39 cellular contexts compared by ENCODE assay signal in the genomic region with DNA sequence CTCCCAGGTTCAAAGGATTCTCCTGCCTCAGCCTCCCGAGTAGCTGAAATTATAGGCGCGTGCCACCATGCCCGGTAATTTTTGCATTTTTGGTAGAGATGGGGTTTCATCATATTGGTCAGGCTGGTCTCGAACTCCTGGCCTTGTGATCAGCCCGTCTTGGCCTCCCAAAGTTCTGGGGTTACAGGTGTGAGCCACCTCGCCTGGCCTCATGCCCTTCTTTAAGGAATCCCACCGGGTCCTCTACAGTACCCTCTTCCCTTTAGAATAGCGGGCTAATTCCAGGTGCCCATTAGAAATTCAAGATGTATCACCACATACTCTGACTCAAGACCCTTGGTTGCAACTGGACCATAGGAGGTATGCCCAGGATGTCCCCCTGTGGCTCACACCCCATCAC.
"Had no signal": no experiment of that assay in that cellular context is flagged by ENCODE, and none has a peak within 500 bp of the region (broad histone marks: within the 10 kb centered on the region; RNA-seq: fewer than 3 reads in every experiment).

No MANE protein-coding gene starts in this region.

- H3K9me3 ChIP-seq: ascending aorta had no signal

- ATAC-seq: activated CD4-positive, alpha-beta T cell treated with anti-CD3 and anti-CD28 coated beads for 36 hours; activated CD4-positive, CD25-positive, alpha-beta regulatory T cell treated with anti-CD3 and anti-CD28 coated beads, Interleukin-2, amount 50 U/mL, for 24 hours; activated CD8-positive, alpha-beta memory T cell treated with anti-CD3 and anti-CD28 coated beads, Interleukin-2, amount 10 ng/mL, durations not matched to agents 7 days and 5 days; activated CD8-positive, alpha-beta T cell treated with anti-CD3 and anti-CD28 coated beads, Interleukin-2, amount 10 ng/mL, durations not matched to agents 7 days and 5 days; activated naive CD8-positive, alpha-beta T cell treated with anti-CD3 and anti-CD28 coated beads, Interleukin-2, amount 50 U/mL, for 24 hours; WTC11 had no signal

- H3K36me3 Mint-ChIP-seq: activated CD8-positive, alpha-beta memory T cell treated with anti-CD3 and anti-CD28 coated beads, Interleukin-2, amount 10 ng/mL, durations not matched to agents 7 days and 5 days; activated naive CD4-positive, alpha-beta T cell treated with anti-CD3 and anti-CD28 coated beads, Interleukin-2, amount 10 ng/mL, durations not matched to agents 7 days and 5 days; activated naive CD4-positive, alpha-beta T cell treated with anti-CD3 and anti-CD28 coated beads, Interleukin-2, amount 50 U/mL, for 24 hours; activated naive CD8-positive, alpha-beta T cell; activated naive CD8-positive, alpha-beta T cell treated with anti-CD3 and anti-CD28 coated beads, Interleukin-2, amount 10 ng/mL, durations not matched to agents 7 days and 5 days; WTC11 had no signal

- H3K4me3 Mint-ChIP-seq: activated CD4-positive, alpha-beta memory T cell treated with anti-CD3 and anti-CD28 coated beads, Interleukin-2, amount 10 ng/mL, durations not matched to agents 7 days and 5 days; activated CD4-positive, alpha-beta T cell treated with anti-CD3 and anti-CD28 coated beads for 36 hours; activated CD4-positive, alpha-beta T cell treated with anti-CD3 and anti-CD28 coated beads, Interleukin-2, amount 10 ng/mL, durations not matched to agents 7 days and 5 days; activated CD8-positive, alpha-beta memory T cell treated with anti-CD3 and anti-CD28 coated beads, Interleukin-2, amount 10 ng/mL, durations not matched to agents 7 days and 5 days; activated CD8-positive, alpha-beta T cell treated with anti-CD3 and anti-CD28 coated beads, Interleukin-2, amount 10 ng/mL, durations not matched to agents 7 days and 5 days; activated naive CD4-positive, alpha-beta T cell treated with anti-CD3 and anti-CD28 coated beads, Interleukin-2, amount 10 ng/mL, durations not matched to agents 7 days and 5 days; activated naive CD4-positive, alpha-beta T cell treated with anti-CD3 and anti-CD28 coated beads, Interleukin-2, amount 50 U/mL, for 24 hours; activated naive CD8-positive, alpha-beta T cell; activated naive CD8-positive, alpha-beta T cell treated with anti-CD3 and anti-CD28 coated beads, Interleukin-2, amount 10 ng/mL, durations not matched to agents 7 days and 5 days; activated naive CD8-positive, alpha-beta T cell treated with anti-CD3 and anti-CD28 coated beads, Interleukin-2, amount 50 U/mL, for 24 hours; activated T-cell treated with anti-CD3 and anti-CD28 coated beads, Interleukin-2, amount 50 U/mL, for 24 hours; brain; central memory CD8-positive, alpha-beta T cell; T-helper 1 cell treated with Interleukin-12 subunit alpha and Interleukin-12 subunit beta and Interleukin-4 antibody, amounts not matched to agents 30 μg/mL and 1 μg/mL, for 36 hours; T-helper 2 cell treated with Interferon-gamma antibody and Interleukin-4, amounts not matched to agents 5 μg/mL and 100 μg/mL, for 36 hours; WTC11 had no signal

- H3K27ac ChIP-seq: ascending aorta, cardiac muscle cell, WERI-Rb-1 had no signal

- H3K36me3 ChIP-seq: ascending aorta, cardiac muscle cell, WERI-Rb-1 had no signal

- H3K9me3 Mint-ChIP-seq: activated CD4-positive, alpha-beta memory T cell treated with anti-CD3 and anti-CD28 coated beads, Interleukin-2, amount 10 ng/mL, durations not matched to agents 7 days and 5 days; activated CD4-positive, alpha-beta T cell treated with anti-CD3 and anti-CD28 coated beads, Interleukin-2, amount 10 ng/mL, durations not matched to agents 7 days and 5 days; activated naive CD4-positive, alpha-beta T cell treated with anti-CD3 and anti-CD28 coated beads, Interleukin-2, amount 10 ng/mL, durations not matched to agents 7 days and 5 days; activated naive CD4-positive, alpha-beta T cell treated with anti-CD3 and anti-CD28 coated beads, Interleukin-2, amount 50 U/mL, for 24 hours; activated naive CD8-positive, alpha-beta T cell treated with anti-CD3 and anti-CD28 coated beads, Interleukin-2, amount 10 ng/mL, durations not matched to agents 7 days and 5 days; activated naive CD8-positive, alpha-beta T cell treated with anti-CD3 and anti-CD28 coated beads, Interleukin-2, amount 50 U/mL, for 24 hours; activated T-cell treated with anti-CD3 and anti-CD28 coated beads, Interleukin-2, amount 50 U/mL, for 24 hours; activated T-helper 2 cell treated with anti-CD3 and anti-CD28 coated beads, Interferon-gamma antibody, Interleukin-2, Interleukin-4, amounts not matched to agents 10 μg/mL and 5 μg/mL and 100 μg/mL, durations not matched to agents 14 hours and 24 hours and 36 hours; brain; central memory CD8-positive, alpha-beta T cell; T-helper 1 cell treated with Interleukin-12 subunit alpha and Interleukin-12 subunit beta and Interleukin-4 antibody, amounts not matched to agents 30 μg/mL and 1 μg/mL, for 36 hours; T-helper 2 cell treated with Interferon-gamma antibody and Interleukin-4, amounts not matched to agents 5 μg/mL and 100 μg/mL, for 36 hours; WTC11 had no signal

- H3K4me1 Mint-ChIP-seq: activated CD4-positive, alpha-beta memory T cell treated with anti-CD3 and anti-CD28 coated beads, Interleukin-2, amount 10 ng/mL, durations not matched to agents 7 days and 5 days; activated CD4-positive, alpha-beta T cell treated with anti-CD3 and anti-CD28 coated beads for 36 hours; activated CD4-positive, alpha-beta T cell treated with anti-CD3 and anti-CD28 coated beads, Interleukin-2, amount 10 ng/mL, durations not matched to agents 7 days and 5 days; activated CD8-positive, alpha-beta memory T cell treated with anti-CD3 and anti-CD28 coated beads, Interleukin-2, amount 10 ng/mL, durations not matched to agents 7 days and 5 days; activated naive CD4-positive, alpha-beta T cell treated with anti-CD3 and anti-CD28 coated beads, Interleukin-2, amount 10 ng/mL, durations not matched to agents 7 days and 5 days; activated naive CD4-positive, alpha-beta T cell treated with anti-CD3 and anti-CD28 coated beads, Interleukin-2, amount 50 U/mL, for 24 hours; activated naive CD8-positive, alpha-beta T cell treated with anti-CD3 and anti-CD28 coated beads, Interleukin-2, amount 10 ng/mL, durations not matched to agents 7 days and 5 days; activated naive CD8-positive, alpha-beta T cell treated with anti-CD3 and anti-CD28 coated beads, Interleukin-2, amount 50 U/mL, for 24 hours; central memory CD8-positive, alpha-beta T cell had no signal

- H3K4me1 ChIP-seq: ascending aorta had no signal

- H3K4me3 ChIP-seq: ascending aorta, cardiac muscle cell had no signal

- FAIRE-seq: bronchial epithelial cell, TTC549 had no signal

- H3K27me3 ChIP-seq: ascending aorta, cardiac muscle cell had no signal

- DNase-seq: activated CD4-positive, alpha-beta memory T cell treated with anti-CD3 and anti-CD28 coated beads, Interleukin-2, amount 10 ng/mL, durations not matched to agents 7 days and 5 days; activated CD4-positive, alpha-beta T cell treated with anti-CD3 and anti-CD28 coated beads for 1 hour; activated CD4-positive, alpha-beta T cell treated with anti-CD3 and anti-CD28 coated beads for 36 hours; activated CD4-positive, alpha-beta T cell treated with anti-CD3 and anti-CD28 coated beads for 48 hours; activated CD4-positive, alpha-beta T cell treated with anti-CD3 and anti-CD28 coated beads, Interleukin-2, amount 10 ng/mL, durations not matched to agents 7 days and 5 days; activated CD4-positive, alpha-beta T cell treated with anti-CD3 and anti-CD28 coated beads, Interleukin-2, amount 50 U/mL, for 48 hours; activated CD4-positive, CD25-positive, alpha-beta regulatory T cell; activated CD8-positive, alpha-beta memory T cell treated with anti-CD3 and anti-CD28 coated beads for 24 hours; activated CD8-positive, alpha-beta memory T cell treated with anti-CD3 and anti-CD28 coated beads, Interleukin-2, amount 10 ng/mL, durations not matched to agents 7 days and 5 days; activated CD8-positive, alpha-beta memory T cell treated with anti-CD3 and anti-CD28 coated beads, Interleukin-2, amount 50 U/mL, for 48 hours; activated CD8-positive, alpha-beta T cell treated with anti-CD3 and anti-CD28 coated beads, Interleukin-2, amount 10 ng/mL, durations not matched to agents 7 days and 5 days; activated effector memory CD4-positive, alpha-beta T cell treated with Interleukin-2 at 50 U/mL for 16 hours; activated gamma-delta T cell; activated naive CD4-positive, alpha-beta T cell treated with anti-CD3 and anti-CD28 coated beads, Interleukin-2, amount 10 ng/mL, durations not matched to agents 7 days and 5 days; activated naive CD4-positive, alpha-beta T cell treated with Interleukin-2 at 50 U/mL for 16 hours; activated naive CD8-positive, alpha-beta T cell treated with anti-CD3 and anti-CD28 coated beads, Interleukin-2, amount 10 ng/mL, durations not matched to agents 7 days and 5 days; activated naive CD8-positive, alpha-beta T cell treated with anti-CD3 and anti-CD28 coated beads, Interleukin-2, amount 50 U/mL, for 24 hours; activated T-cell treated with anti-CD3 and anti-CD28 coated beads, Interleukin-2, amount 50 U/mL, for 24 hours; activated T-cell treated with anti-CD3 and anti-CD28 coated beads, Interleukin-2, amount 50 U/mL, for 48 hours; amygdala; anterior cingulate cortex; caudate nucleus; cerebellar nuclear complex; T-helper 2 cell; T-helper 9 cell; WERI-Rb-1 had no signal

- H3K27ac Mint-ChIP-seq: activated CD4-positive, alpha-beta memory T cell treated with anti-CD3 and anti-CD28 coated beads, Interleukin-2, amount 10 ng/mL, durations not matched to agents 7 days and 5 days; activated CD4-positive, alpha-beta T cell treated with anti-CD3 and anti-CD28 coated beads for 36 hours; activated CD4-positive, alpha-beta T cell treated with anti-CD3 and anti-CD28 coated beads, Interleukin-2, amount 10 ng/mL, durations not matched to agents 7 days and 5 days; activated CD8-positive, alpha-beta memory T cell treated with anti-CD3 and anti-CD28 coated beads, Interleukin-2, amount 10 ng/mL, durations not matched to agents 7 days and 5 days; activated CD8-positive, alpha-beta T cell treated with anti-CD3 and anti-CD28 coated beads, Interleukin-2, amount 10 ng/mL, durations not matched to agents 7 days and 5 days; activated naive CD4-positive, alpha-beta T cell treated with anti-CD3 and anti-CD28 coated beads, Interleukin-2, amount 10 ng/mL, durations not matched to agents 7 days and 5 days; activated naive CD4-positive, alpha-beta T cell treated with anti-CD3 and anti-CD28 coated beads, Interleukin-2, amount 50 U/mL, for 24 hours; activated naive CD8-positive, alpha-beta T cell; activated naive CD8-positive, alpha-beta T cell treated with anti-CD3 and anti-CD28 coated beads, Interleukin-2, amount 10 ng/mL, durations not matched to agents 7 days and 5 days; activated naive CD8-positive, alpha-beta T cell treated with anti-CD3 and anti-CD28 coated beads, Interleukin-2, amount 50 U/mL, for 24 hours; activated T-cell treated with anti-CD3 and anti-CD28 coated beads, Interleukin-2, amount 50 U/mL, for 24 hours; activated T-helper 2 cell treated with anti-CD3 and anti-CD28 coated beads, Interferon-gamma antibody, Interleukin-2, Interleukin-4, amounts not matched to agents 10 μg/mL and 5 μg/mL and 100 μg/mL, durations not matched to agents 14 hours and 24 hours and 36 hours; brain; T-helper 1 cell treated with Interleukin-12 subunit alpha and Interleukin-12 subunit beta and Interleukin-4 antibody, amounts not matched to agents 30 μg/mL and 1 μg/mL, for 36 hours; T-helper 2 cell treated with Interferon-gamma antibody and Interleukin-4, amounts not matched to agents 5 μg/mL and 100 μg/mL, for 36 hours; WTC11 had no signal

- H3K27me3 Mint-ChIP-seq: activated CD4-positive, alpha-beta memory T cell treated with anti-CD3 and anti-CD28 coated beads, Interleukin-2, amount 10 ng/mL, durations not matched to agents 7 days and 5 days; activated CD4-positive, alpha-beta T cell treated with anti-CD3 and anti-CD28 coated beads, Interleukin-2, amount 10 ng/mL, durations not matched to agents 7 days and 5 days; activated CD8-positive, alpha-beta memory T cell treated with anti-CD3 and anti-CD28 coated beads, Interleukin-2, amount 10 ng/mL, durations not matched to agents 7 days and 5 days; activated naive CD4-positive, alpha-beta T cell treated with anti-CD3 and anti-CD28 coated beads, Interleukin-2, amount 10 ng/mL, durations not matched to agents 7 days and 5 days; activated naive CD8-positive, alpha-beta T cell treated with anti-CD3 and anti-CD28 coated beads, Interleukin-2, amount 10 ng/mL, durations not matched to agents 7 days and 5 days had no signal
